Comparison of ENCODE assay signal across 11 cellular contexts in genomic region chr12:58000499-58000898, GRCh38.
"Had no signal": no experiment of that assay in that cellular context is flagged by ENCODE, and none has a peak within 500 bp of the region (broad histone marks: within the 10 kb centered on the region; RNA-seq: fewer than 3 reads in every experiment).

No MANE protein-coding gene starts in this region.

- H3K36me3 ChIP-seq: HAP-1 had no signal

- ATAC-seq: GM23338, HCT116 had no signal

- H3K4me3 ChIP-seq: GM23248, GM23338, HAP-1 had no signal

- DNase-seq: GM23248, GOT3, H7, H9, HCEC 1CT, HFFc6 had no signal

- H3K4me1 ChIP-seq: HAP-1 had no signal

- FAIRE-seq: H1, H54 had no signal

- H3K9ac ChIP-seq: GM23248 had no signal

- H3K27ac ChIP-seq: GM23248 had no signal

- H2AFZ ChIP-seq: GM23248, GM23338 had no signal

- H3K4me2 ChIP-seq: GM23338 had no signal
